Comparison of ENCODE assay signal across 23 cellular contexts in the genomic region with DNA sequence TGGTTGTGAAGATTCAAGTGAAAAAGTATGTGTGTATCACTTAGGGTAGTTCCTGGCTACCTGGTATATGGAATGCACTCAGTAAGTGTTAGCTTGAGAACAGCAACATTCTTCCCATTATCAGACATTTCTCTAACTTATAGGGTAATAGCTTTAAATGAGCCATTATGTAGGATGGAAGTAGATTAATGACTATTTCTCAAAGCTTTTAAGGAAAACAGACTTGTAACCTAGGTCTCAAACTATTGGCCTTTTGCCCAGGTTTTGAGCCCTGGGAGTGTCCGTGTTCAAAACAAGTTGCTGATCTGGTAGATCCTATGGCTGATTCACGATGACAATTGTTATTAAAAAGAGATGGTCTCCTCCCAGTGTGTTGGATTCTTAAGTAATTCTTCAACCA.
DNase-seq lines count a peak whose midpoint lies in the region; ATAC-seq and TF ChIP-seq lines count a peak whose summit lies in the region.
"Had no signal": no experiment of that assay in that cellular context is flagged by ENCODE, and none has a peak within 500 bp of the region (broad histone marks: within the 10 kb centered on the region; RNA-seq: fewer than 3 reads in every experiment).

No MANE protein-coding gene starts in this region.

- intact Hi-C loops in MCF 10A (cut with micrococcal nuclease) (no loop called here), breast epithelium (cut with DNase I; ENCODE audit: low total_unique reads) (no loop called here), ascending aorta (cut with DNase I) (no loop called here), stomach (cut with DNase I; ENCODE audit: low total_unique reads) (no loop called here)

- H3K9me3 ChIP-seq in breast epithelium (no peaks in the 10 kb centered on the region), ascending aorta (no peaks in the 10 kb centered on the region), stomach (no peaks in the 10 kb centered on the region)
- H3K9me3 ChIP-seq: BLaER1, neutrophil, prostate gland, spleen had no signal

- TF ChIP-seq EP300 in stomach (IDR thresholded peaks at IDR 0.05), result no peak

- H3K27me3 ChIP-seq in breast epithelium (no peaks in the 10 kb centered on the region), ascending aorta (no peaks in the 10 kb centered on the region), foreskin keratinocyte (peaks cover 11% of the 10 kb centered on the region), stomach (no peaks in the 10 kb centered on the region)
- H3K27me3 ChIP-seq: BLaER1, spleen had no signal

- H3K36me3 ChIP-seq in breast epithelium, result no peaks in the 10 kb centered on the region
- H3K36me3 ChIP-seq in ascending aorta, result peaks cover 0 to 6% of the 10 kb centered on the region in 2 donors
- no peaks in the 10 kb centered on the region for H3K36me3 ChIP-seq in stomach
- H3K36me3 ChIP-seq: BLaER1, neutrophil, prostate gland, spleen had no signal

- H3K36me3 Mint-ChIP-seq in MCF 10A (ENCODE audit: insufficient read depth, unreplicated experiment), result no peaks in the 10 kb centered on the region
- H3K36me3 Mint-ChIP-seq: activated CD8-positive, alpha-beta memory T cell treated with anti-CD3 and anti-CD28 coated beads, Interleukin-2, amount 10 ng/mL, durations not matched to agents 7 days and 5 days; activated naive CD8-positive, alpha-beta T cell had no signal

- no peak for TF ChIP-seq POLR2A in breast epithelium (IDR thresholded peaks at IDR 0.05)
- no peak for TF ChIP-seq POLR2A in stomach (IDR thresholded peaks at IDR 0.05)

- no peak for ATAC-seq in foreskin keratinocyte
- no peak for ATAC-seq in HG03457 (IDR thresholded peaks at IDR 0.05; ENCODE audit: unreplicated experiment)
- ATAC-seq: activated CD8-positive, alpha-beta memory T cell treated with anti-CD3 and anti-CD28 coated beads, Interleukin-2, amount 10 ng/mL, durations not matched to agents 7 days and 5 days; stimulated activated naive CD8-positive, alpha-beta T cell treated with anti-CD3 and anti-CD28 coated beads, Interleukin-15, Interleukin-2, amounts not matched to agents 100 U/mL and 50 U/mL, for 24 hours had no signal

- H3K4me1 ChIP-seq in breast epithelium (no peaks in the 10 kb centered on the region), ascending aorta (peaks cover 0 to 29% of the 10 kb centered on the region in 2 donors), foreskin keratinocyte (no peaks in the 10 kb centered on the region), stomach (peaks cover 12 to 77% (median 48%) of the 10 kb centered on the region in 4 donors)
- H3K4me1 ChIP-seq: BLaER1, prostate gland had no signal

- peaks cover 21% of the 10 kb centered on the region for H3K4me1 Mint-ChIP-seq in MCF 10A (ENCODE audit: insufficient read depth, unreplicated experiment)
- H3K4me1 Mint-ChIP-seq: activated CD4-positive, alpha-beta T cell treated with anti-CD3 and anti-CD28 coated beads, Interleukin-2, amount 10 ng/mL, durations not matched to agents 24 days and 14 days; activated CD8-positive, alpha-beta memory T cell treated with anti-CD3 and anti-CD28 coated beads, Interleukin-2, amount 10 ng/mL, durations not matched to agents 7 days and 5 days had no signal

- DNase-seq in MCF 10A (ENCODE audit: unreplicated experiment) (peak; percentile 70), breast epithelium (ENCODE audit: low spot score in 2 of 2) (no peak), ascending aorta (ENCODE audit: low spot score in 2 of 2) (no peak), foreskin keratinocyte (peak; percentile 20 to 63), stomach (no peak), AML-193 (lab: John Stamatoyannopoulos, UW) (no peak), ACHN (no peak)
- DNase-seq: activated CD4-positive, alpha-beta T cell treated with anti-CD3 and anti-CD28 coated beads, Interleukin-2, amount 10 ng/mL, durations not matched to agents 24 days and 14 days; activated CD8-positive, alpha-beta memory T cell treated with anti-CD3 and anti-CD28 coated beads, Interleukin-2, amount 10 ng/mL, durations not matched to agents 7 days and 5 days; COR-L47; DND-41; NCI-H1092 treated with DMSO at 0.1 percent for 48 hours; NCI-H2029 treated with DMSO at 0.1 percent for 48 hours; spleen; stimulated activated CD4-positive, alpha-beta T cell treated with anti-CD3 and anti-CD28 coated beads, Interleukin-4, amount 100 ng/mL, for 1 hour; stimulated activated naive CD8-positive, alpha-beta T cell treated with anti-CD3 and anti-CD28 coated beads, Interleukin-15, Interleukin-2, amounts not matched to agents 100 U/mL and 50 U/mL, for 24 hours; T-helper 2 cell had no signal

- H3K27ac ChIP-seq in breast epithelium (no peak overlapping the region), ascending aorta (peak overlapping the region; percentile 58 to 73), foreskin keratinocyte (no peak overlapping the region), stomach (peak overlapping the region in 4 of 5 donors; percentile 27 to 76 (median 48))
- H3K27ac ChIP-seq: BLaER1, neutrophil, prostate gland, spleen had no signal

- no TSS peak for BruUV-seq in MCF 10A (replicated peaks; lab: Mats Ljungman, UMichigan)

- H3K4me3 ChIP-seq in breast epithelium, result no peak overlapping the region
- no peak overlapping the region for H3K4me3 ChIP-seq in ascending aorta
- no peak overlapping the region for H3K4me3 ChIP-seq in stomach
- H3K4me3 ChIP-seq: BLaER1, prostate gland, spleen had no signal

- CTCF ChIA-PET in MCF 10A (lab: Yijun Ruan, JAX), result interaction anchor here (0.5 to 3.9 kb wide), 4 partner anchors 42 to 129 kb away, joined by 3 to 16 read pairs (median 8); partner anchors contain the start of gene UMPS

- TF ChIP-seq CTCF in MCF 10A (IDR thresholded peaks at IDR 0.05; ENCODE audit: unreplicated experiment), result no peak
- TF ChIP-seq CTCF in breast epithelium (IDR thresholded peaks at IDR 0.05), result no peak
- TF ChIP-seq CTCF in ascending aorta (IDR thresholded peaks at IDR 0.05), result no peak
- no peak for TF ChIP-seq CTCF in foreskin keratinocyte (conservative IDR thresholded peaks at IDR 0.05)
- no peak for TF ChIP-seq CTCF in stomach (IDR thresholded peaks at IDR 0.05)

- POLR2A ChIA-PET in MCF 10A (lab: Yijun Ruan, JAX), result interaction anchor here (0.6 to 1.5 kb wide), 6 partner anchors 13 to 225 kb away, joined by 3 to 5 read pairs (median 3); partner anchors contain the start of gene UMPS

- no peaks in the 10 kb centered on the region for H3K9me3 Mint-ChIP-seq in MCF 10A (ENCODE audit: unreplicated experiment)
- H3K9me3 Mint-ChIP-seq: activated CD4-positive, alpha-beta T cell treated with anti-CD3 and anti-CD28 coated beads, Interleukin-2, amount 10 ng/mL, durations not matched to agents 24 days and 14 days; activated T-helper 1 cell treated with anti-CD3 and anti-CD28 coated beads, Interleukin-12 subunit alpha, Interleukin-12 subunit beta, Interleukin-2, Interleukin-4 antibody, amounts not matched to agents 30 ng/mL and 10 ng/mL and 1 ng/mL, durations not matched to agents 14 hours and 24 hours and 36 hours had no signal

- peak overlapping the region; percentile 6 for H3K27ac Mint-ChIP-seq in MCF 10A (ENCODE audit: low read depth, unreplicated experiment)
- H3K27ac Mint-ChIP-seq: activated CD4-positive, alpha-beta T cell treated with anti-CD3 and anti-CD28 coated beads, Interleukin-2, amount 10 ng/mL, durations not matched to agents 24 days and 14 days; activated CD8-positive, alpha-beta memory T cell treated with anti-CD3 and anti-CD28 coated beads, Interleukin-2, amount 10 ng/mL, durations not matched to agents 7 days and 5 days; activated naive CD8-positive, alpha-beta T cell; activated T-helper 1 cell treated with anti-CD3 and anti-CD28 coated beads, Interleukin-12 subunit alpha, Interleukin-12 subunit beta, Interleukin-2, Interleukin-4 antibody, amounts not matched to agents 30 ng/mL and 10 ng/mL and 1 ng/mL, durations not matched to agents 14 hours and 24 hours and 36 hours had no signal

- no peak overlapping the region for H3K4me3 Mint-ChIP-seq in MCF 10A (ENCODE audit: unreplicated experiment)
- H3K4me3 Mint-ChIP-seq: activated CD4-positive, alpha-beta T cell treated with anti-CD3 and anti-CD28 coated beads, Interleukin-2, amount 10 ng/mL, durations not matched to agents 24 days and 14 days; activated CD8-positive, alpha-beta memory T cell treated with anti-CD3 and anti-CD28 coated beads, Interleukin-2, amount 10 ng/mL, durations not matched to agents 7 days and 5 days; activated naive CD8-positive, alpha-beta T cell; activated T-helper 1 cell treated with anti-CD3 and anti-CD28 coated beads, Interleukin-12 subunit alpha, Interleukin-12 subunit beta, Interleukin-2, Interleukin-4 antibody, amounts not matched to agents 30 ng/mL and 10 ng/mL and 1 ng/mL, durations not matched to agents 14 hours and 24 hours and 36 hours had no signal

- WGBS in stomach, 5 donors, result 32 to 57% (median 34%) methylated on average over 2 of the region's 2 CpGs

- in situ Hi-C loops in ACHN (cut with HindIII; ENCODE audit: low pct_ligation_motif_present, low pct_unique_long_range_greater_than_20kb, low sequenced_read_pairs), result no loop called here

- peaks cover 20% of the 10 kb centered on the region for H3K27me3 Mint-ChIP-seq in MCF 10A (ENCODE audit: insufficient read depth, unreplicated experiment)

Comparison
In these comparisons a context has a peak if more than half of its experiments do, and no peak if none do; other contexts are left out.
1. DNase-seq: peak in MCF 10A (single experiment) and foreskin keratinocyte (2 of 2); none in breast epithelium (0 of 2), ascending aorta (0 of 2), stomach (single experiment), AML-193 (0 of 2) and ACHN (single experiment).
2. H3K27ac ChIP-seq: peak in ascending aorta (2 of 2) and stomach (4 of 5); none in breast epithelium (0 of 2) and foreskin keratinocyte (single experiment).